In genomic region chr17:14048169-14048568, GRCh38 we compare ENCODE assay signal across 12 cellular contexts. TPM values are rescaled to one million over a fixed set of nuclear protein-coding genes. Genes with fewer than 3 reads are reported as not detected.
DNase-seq lines count a peak whose midpoint lies in the region; ATAC-seq, FAIRE-seq and TF ChIP-seq lines count a peak whose summit lies in the region.
"Had no signal": no experiment of that assay in that cellular context is flagged by ENCODE, and none has a peak within 500 bp of the region (broad histone marks: within the 10 kb centered on the region; RNA-seq: fewer than 3 reads in every experiment).

No MANE protein-coding gene starts in this region.

- H3K9ac ChIP-seq in Karpas-422 (ENCODE audit: low read length), result no peak overlapping the region
- no peak overlapping the region for H3K9ac ChIP-seq in colonic mucosa (ENCODE audit: low read depth in 2 of 2, low read length in 2 of 2)

- no peak overlapping the region for H2AFZ ChIP-seq in Karpas-422 (ENCODE audit: low read length)

- H3K9me3 ChIP-seq in Karpas-422 (ENCODE audit: low read length) (no peaks in the 10 kb centered on the region), colonic mucosa (no peaks in the 10 kb centered on the region), pancreas (no peaks in the 10 kb centered on the region)

- CTCF ChIA-PET in RWPE1 (lab: Yijun Ruan, JAX), result no interaction called here

- H3K27ac ChIP-seq in Karpas-422 (ENCODE audit: low read length), result no peak overlapping the region
- H3K27ac ChIP-seq in colonic mucosa, result no peak overlapping the region
- no peak overlapping the region for H3K27ac ChIP-seq in pancreas
- no peak overlapping the region for H3K27ac ChIP-seq in RWPE1

- no peak for ATAC-seq in pancreas
- no peak for ATAC-seq in GM19351 (IDR thresholded peaks at IDR 0.05; ENCODE audit: unreplicated experiment)

- H3K27me3 Mint-ChIP-seq in progenitor cell of endocrine pancreas, result no peaks in the 10 kb centered on the region
- H3K27me3 Mint-ChIP-seq: brain; CD4-positive, CD25-positive, alpha-beta regulatory T cell had no signal

- DNase-seq in activated CD4-positive, alpha-beta T cell treated with anti-CD3 and anti-CD28 coated beads for 48 hours, result peak; percentile 12
- DNase-seq in activated CD4-positive, alpha-beta T cell treated with anti-CD3 and anti-CD28 coated beads, Interleukin-2, amount 50 U/mL, for 1 hour, result no peak
- DNase-seq in Karpas-422 (peak; percentile 48), colonic mucosa (no peak), progenitor cell of endocrine pancreas (ENCODE audit: low spot score, unreplicated experiment) (no peak), pancreas (no peak), RWPE1 (ENCODE audit: low spot score) (no peak)
- DNase-seq: hypothalamus, nucleus accumbens had no signal

- no peak overlapping the region for H3K4me3 Mint-ChIP-seq in progenitor cell of endocrine pancreas (ENCODE audit: low read depth)
- H3K4me3 Mint-ChIP-seq: brain; CD4-positive, CD25-positive, alpha-beta regulatory T cell had no signal

- H3K4me1 Mint-ChIP-seq in progenitor cell of endocrine pancreas (ENCODE audit: low read depth), result peaks cover 21% of the 10 kb centered on the region
- H3K4me1 Mint-ChIP-seq: brain had no signal

- TF ChIP-seq CTCF in colonic mucosa (IDR thresholded peaks at IDR 0.05) (peak; percentile 25), progenitor cell of endocrine pancreas (IDR thresholded peaks at IDR 0.05; ENCODE audit: unreplicated experiment) (peak; percentile 47), pancreas (IDR thresholded peaks at IDR 0.05) (no peak), RWPE1 (conservative IDR thresholded peaks at IDR 0.05; ENCODE audit: low read depth) (no peak)

- H3K27ac Mint-ChIP-seq in progenitor cell of endocrine pancreas, result no peak overlapping the region
- H3K27ac Mint-ChIP-seq: brain had no signal

- POLR2A ChIA-PET in RWPE1 (lab: Yijun Ruan, JAX; ENCODE audit: low non-redundant PET), result no interaction called here

- H4K20me1 ChIP-seq in Karpas-422 (ENCODE audit: insufficient read depth, low read depth, low read length), result no peaks in the 10 kb centered on the region

- intact Hi-C loops in colonic mucosa (cut with DNase I), result no loop called here
- intact Hi-C loops in pancreas (cut with DNase I), result no loop called here

- no peaks in the 10 kb centered on the region for H3K27me3 ChIP-seq in Karpas-422 (ENCODE audit: low read length)
- H3K27me3 ChIP-seq in colonic mucosa, result no peaks in the 10 kb centered on the region
- H3K27me3 ChIP-seq in pancreas, result no peaks in the 10 kb centered on the region

- FAIRE-seq in pancreas (lab: Jason Lieb, UNC), result no peak

- H3K9me2 ChIP-seq in Karpas-422 (replicated peaks; ENCODE audit: insufficient read depth, low read length), result no peaks in the 10 kb centered on the region

- H3K9me3 Mint-ChIP-seq in progenitor cell of endocrine pancreas (ENCODE audit: low read depth), result no peaks in the 10 kb centered on the region
- H3K9me3 Mint-ChIP-seq: brain had no signal

- H3K4me3 ChIP-seq in Karpas-422 (ENCODE audit: low read length), result no peak overlapping the region
- no peak overlapping the region for H3K4me3 ChIP-seq in colonic mucosa
- no peak overlapping the region for H3K4me3 ChIP-seq in pancreas

- H3K4me1 ChIP-seq in Karpas-422 (ENCODE audit: low read length), result no peaks in the 10 kb centered on the region
- H3K4me1 ChIP-seq in colonic mucosa, result no peaks in the 10 kb centered on the region
- no peaks in the 10 kb centered on the region for H3K4me1 ChIP-seq in pancreas

- H3K4me2 ChIP-seq in Karpas-422 (ENCODE audit: low read depth, low read length, poor library complexity, severe bottlenecking), result no peak overlapping the region

- peaks cover 81% of the 10 kb centered on the region for H3K79me2 ChIP-seq in Karpas-422 (ENCODE audit: low read length)

- no peaks in the 10 kb centered on the region for H3K36me3 Mint-ChIP-seq in progenitor cell of endocrine pancreas (ENCODE audit: insufficient read depth)

- H3K36me3 ChIP-seq in Karpas-422 (ENCODE audit: insufficient read depth, low read length), result no peaks in the 10 kb centered on the region
- no peaks in the 10 kb centered on the region for H3K36me3 ChIP-seq in colonic mucosa
- H3K36me3 ChIP-seq in pancreas, result no peaks in the 10 kb centered on the region

RNA-seq across cellular contexts. Expression of gene COX10, which starts 21.1 kb away (rescaled TPM):
- total RNA-seq in Karpas-422 (2014; rRNA removed; shearing (Covaris generic); ENCODE audit: low replicate concordance), result 24.2 and 34.5 TPM in 2 replicates
- total RNA-seq in colonic mucosa (10 to 100 TPM; 35.1 to 36.0 TPM), progenitor cell of endocrine pancreas (22.8 and 24.0 TPM in 2 replicates), pancreas (10 to 100 TPM in 1 of 6 donors, 1 to 10 TPM in 5; 4.4 to 10.3 (median 6.7) TPM)
- 1 to 10 TPM; 4.6 TPM for polyA plus RNA-seq in pancreas

Comparison
In these comparisons a context has a peak if more than half of its experiments do, and no peak if none do; other contexts are left out.
1. DNase-seq: peak in activated CD4-positive, alpha-beta T cell treated with anti-CD3 and anti-CD28 coated beads for 48 hours (single experiment) and Karpas-422 (single experiment); none in activated CD4-positive, alpha-beta T cell treated with anti-CD3 and anti-CD28 coated beads, Interleukin-2, amount 50 U/mL, for 1 hour (single experiment), colonic mucosa (single experiment), progenitor cell of endocrine pancreas (single experiment), pancreas (0 of 6) and RWPE1 (single experiment).
2. CTCF ChIP-seq: peak in colonic mucosa (single experiment) and progenitor cell of endocrine pancreas (single experiment); none in pancreas (0 of 4) and RWPE1 (single experiment).